28 cellular contexts compared by ENCODE assay signal in the genomic region with DNA sequence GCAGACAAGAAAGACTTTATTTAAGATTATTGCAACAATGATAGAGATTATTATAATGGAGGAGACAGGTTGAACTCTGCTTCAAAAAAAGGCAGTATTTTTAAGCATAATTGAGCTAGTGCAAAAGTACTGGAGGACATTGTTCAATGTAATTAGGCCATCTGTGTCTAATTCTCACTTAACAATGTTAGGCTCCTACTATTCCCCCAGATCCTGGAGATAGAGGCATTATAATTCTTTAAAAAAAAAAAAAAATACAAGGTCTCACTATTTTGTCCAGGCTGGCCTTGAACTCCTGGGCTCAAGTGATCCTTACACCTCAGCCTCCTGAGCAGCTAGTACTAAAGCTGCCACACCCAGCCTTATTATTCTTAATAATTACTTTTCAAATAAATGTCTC.
"Had no signal": no experiment of that assay in that cellular context is flagged by ENCODE, and none has a peak within 500 bp of the region (broad histone marks: within the 10 kb centered on the region; RNA-seq: fewer than 3 reads in every experiment).

No MANE protein-coding gene starts in this region.

- DNase-seq: naive thymus-derived CD8-positive, alpha-beta T cell; nephron progenitor cell; nucleus accumbens; pancreas; retina; right cardiac atrium; right lobe of liver; sigmoid colon; small intestine; stimulated activated CD4-positive, alpha-beta T cell treated with anti-CD3 and anti-CD28 coated beads, Interleukin-15, amount 100 ng/mL, for 24 hours; stimulated activated CD4-positive, alpha-beta T cell treated with anti-CD3 and anti-CD28 coated beads, Interleukin-2, amount 100 ng/mL, for 24 hours; stimulated activated CD4-positive, alpha-beta T cell treated with anti-CD3 and anti-CD28 coated beads, Interleukin-2, amount 100 ng/mL, for 48 hours; stimulated activated CD4-positive, alpha-beta T cell treated with anti-CD3 and anti-CD28 coated beads, Interleukin-4, amount 100 ng/mL, for 24 hours; stimulated activated naive B cell treated with anti-CD40 and anti-IgM and Interleukin-4, amounts not matched to agents 10 μg/mL and 1 μg/mL and 100 μg/mL, for 72 hours; stimulated activated naive CD4-positive, alpha-beta T cell treated with Interleukin-2 at 50 U/mL for 16 hours; stomach; thyroid gland; trophoblast cell; upper lobe of left lung had no signal

- H3K9me3 ChIP-seq: neutrophil, pancreas, prostate gland, right lobe of liver, sigmoid colon, stomach, thoracic aorta, thyroid gland, tibial nerve, upper lobe of left lung, vagina had no signal

- ATAC-seq: naive thymus-derived CD8-positive, alpha-beta T cell; natural killer cell treated with Interleukin-12 subunit alpha and Interleukin-12 subunit beta and Interleukin-15 and Interleukin-18, amount 100 ng/mL, for 72 hours; pancreas; right cardiac atrium; right lobe of liver; stimulated activated effector memory CD8-positive, alpha-beta T cell treated with anti-CD3 and anti-CD28 coated beads, Interleukin-12 subunit alpha, Interleukin-12 subunit beta, amount 100 ng/mL, for 72 hours; stimulated activated naive B cell treated with anti-CD40 and anti-IgM and Interleukin-4, amounts not matched to agents 10 μg/mL and 1 μg/mL and 100 μg/mL, for 72 hours had no signal

- H3K4me3 ChIP-seq: pancreas, prostate gland, right lobe of liver, sigmoid colon, stomach, thoracic aorta, thyroid gland, tibial nerve, upper lobe of left lung, vagina had no signal

- H3K27me3 ChIP-seq: neutrophil, pancreas, right lobe of liver, sigmoid colon, stomach, thyroid gland, tibial nerve, upper lobe of left lung, vagina had no signal

- H3K4me3 Mint-ChIP-seq: naive thymus-derived CD8-positive, alpha-beta T cell; natural killer cell treated with Interleukin-12 subunit alpha and Interleukin-12 subunit beta and Interleukin-15 and Interleukin-18, amount 100 ng/mL, for 72 hours; nephron progenitor cell; neural crest cell; stimulated activated effector memory CD8-positive, alpha-beta T cell treated with anti-CD3 and anti-CD28 coated beads, Interleukin-12 subunit alpha, Interleukin-12 subunit beta, amount 100 ng/mL, for 72 hours; stimulated activated naive B cell treated with anti-CD40 and anti-IgM and Interleukin-4, amounts not matched to agents 10 μg/mL and 1 μg/mL and 100 μg/mL, for 72 hours; stimulated activated naive CD8-positive, alpha-beta T cell treated with anti-CD3 and anti-CD28 coated beads, Interleukin-15, Interleukin-2, amounts not matched to agents 100 ng/mL and 50 ng/mL, for 24 hours had no signal

- H3K36me3 Mint-ChIP-seq: naive thymus-derived CD8-positive, alpha-beta T cell; natural killer cell treated with Interleukin-12 subunit alpha and Interleukin-12 subunit beta and Interleukin-15 and Interleukin-18, amount 100 ng/mL, for 72 hours; stimulated activated effector memory CD8-positive, alpha-beta T cell treated with anti-CD3 and anti-CD28 coated beads, Interleukin-12 subunit alpha, Interleukin-12 subunit beta, amount 100 ng/mL, for 72 hours; stimulated activated naive B cell treated with anti-CD40 and anti-IgM and Interleukin-4, amounts not matched to agents 10 μg/mL and 1 μg/mL and 100 μg/mL, for 72 hours had no signal

- H3K27ac ChIP-seq: neutrophil, pancreas, prostate gland, right lobe of liver, sigmoid colon, stomach, thoracic aorta, thyroid gland, tibial nerve, upper lobe of left lung, vagina had no signal

- H3K27ac Mint-ChIP-seq: naive thymus-derived CD8-positive, alpha-beta T cell; natural killer cell treated with Interleukin-12 subunit alpha and Interleukin-12 subunit beta and Interleukin-15 and Interleukin-18, amount 100 ng/mL, for 72 hours; nephron progenitor cell; stimulated activated effector memory CD8-positive, alpha-beta T cell treated with anti-CD3 and anti-CD28 coated beads, Interleukin-12 subunit alpha, Interleukin-12 subunit beta, amount 100 ng/mL, for 72 hours; stimulated activated naive B cell treated with anti-CD40 and anti-IgM and Interleukin-4, amounts not matched to agents 10 μg/mL and 1 μg/mL and 100 μg/mL, for 72 hours; stimulated activated naive CD8-positive, alpha-beta T cell treated with anti-CD3 and anti-CD28 coated beads, Interleukin-15, Interleukin-2, amounts not matched to agents 100 ng/mL and 50 ng/mL, for 24 hours had no signal

- H3K9me3 Mint-ChIP-seq: nephron progenitor cell, neural crest cell had no signal

- H3K36me3 ChIP-seq: neutrophil, pancreas, prostate gland, right lobe of liver, sigmoid colon, stomach, thoracic aorta, thyroid gland, tibial nerve, upper lobe of left lung, vagina had no signal

- H3K27me3 Mint-ChIP-seq: natural killer cell treated with Interleukin-12 subunit alpha and Interleukin-12 subunit beta and Interleukin-15 and Interleukin-18, amount 100 ng/mL, for 72 hours; stimulated activated naive B cell treated with anti-CD40 and anti-IgM and Interleukin-4, amounts not matched to agents 10 μg/mL and 1 μg/mL and 100 μg/mL, for 72 hours; stimulated activated naive CD8-positive, alpha-beta T cell treated with anti-CD3 and anti-CD28 coated beads, Interleukin-15, Interleukin-2, amounts not matched to agents 100 ng/mL and 50 ng/mL, for 24 hours had no signal

- H3K4me1 ChIP-seq: pancreas, prostate gland, right lobe of liver, sigmoid colon, stomach, thyroid gland, tibial nerve, upper lobe of left lung, vagina had no signal

- H3K4me1 Mint-ChIP-seq: naive thymus-derived CD8-positive, alpha-beta T cell; nephron progenitor cell; neural crest cell; stimulated activated effector memory CD8-positive, alpha-beta T cell treated with anti-CD3 and anti-CD28 coated beads, Interleukin-12 subunit alpha, Interleukin-12 subunit beta, amount 100 ng/mL, for 72 hours; stimulated activated naive B cell treated with anti-CD40 and anti-IgM and Interleukin-4, amounts not matched to agents 10 μg/mL and 1 μg/mL and 100 μg/mL, for 72 hours had no signal
